In the genomic region with DNA sequence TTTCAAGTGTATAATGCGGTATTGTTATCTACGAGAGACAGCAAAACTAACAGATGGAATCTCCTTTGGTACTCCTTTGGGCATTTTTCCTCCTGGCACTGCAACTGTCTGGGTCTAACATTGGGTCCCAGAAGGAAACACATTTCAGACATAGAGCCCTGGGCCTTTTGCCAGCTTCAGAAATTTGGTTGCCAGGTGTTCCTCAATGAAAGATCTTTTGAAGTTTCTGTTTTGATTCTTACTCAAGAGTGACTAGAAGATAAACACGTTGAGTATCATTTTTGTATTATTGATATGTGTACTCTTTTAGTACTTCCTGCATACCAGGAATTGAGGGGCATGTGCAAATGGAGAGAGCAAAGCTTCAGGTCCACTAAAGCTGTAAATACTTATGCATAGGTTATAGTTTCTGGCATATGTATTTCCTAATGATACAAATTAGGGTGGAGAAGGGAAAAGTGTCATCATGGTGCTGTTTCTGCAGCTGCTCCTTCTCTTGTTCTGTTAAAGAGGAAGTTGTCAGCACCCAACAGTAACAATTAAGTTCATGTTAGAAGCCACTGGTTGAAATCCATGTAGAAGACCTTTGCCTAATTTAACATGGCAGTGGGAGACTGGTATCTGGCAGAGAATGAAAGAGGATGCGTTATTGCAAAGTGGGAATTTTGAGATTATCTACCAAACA, we compare ENCODE assay signal across 8 cellular contexts. TPM values are rescaled to one million over a fixed set of nuclear protein-coding genes. Genes with fewer than 3 reads are reported as not detected.
DNase-seq lines count a peak whose midpoint lies in the region; ATAC-seq and TF ChIP-seq lines count a peak whose summit lies in the region.

No MANE protein-coding gene starts in this region.

- no peaks in the 10 kb centered on the region for H3K27me3 ChIP-seq in brain microvascular endothelial cell (replicated peaks)

- no peaks in the 10 kb centered on the region for H3K36me3 ChIP-seq in brain microvascular endothelial cell (replicated peaks)

- H3K27ac ChIP-seq in brain microvascular endothelial cell = no peak overlapping the region

- in situ Hi-C loops in brain microvascular endothelial cell (cut with HindIII; ENCODE audit: low pct_ligation_motif_present, low sequenced_read_pairs) = loop anchor here (25.0 kb wide), 1 partner anchor 397 kb away; a partner anchor contains a TSS

- TF ChIP-seq CTCF in brain microvascular endothelial cell (IDR thresholded peaks at IDR 0.05; ENCODE audit: low read depth, low read length, missing control alignments) = no peak

- peak; percentile 86 for ATAC-seq in GM19452 (IDR thresholded peaks at IDR 0.05; ENCODE audit: unreplicated experiment)
- peak; percentile 95 for ATAC-seq in HG03354 (IDR thresholded peaks at IDR 0.05; ENCODE audit: poor library complexity, severe bottlenecking, unreplicated experiment)

- DNase-seq in DMS53 (lab: John Stamatoyannopoulos, UW) (peak; percentile 74), RPMI7951 (ENCODE audit: low read depth) (peak; percentile 28), EL (no peak), brain microvascular endothelial cell (no peak), superior temporal gyrus (ENCODE audit: extremely low spot score) (no peak), KG1 (lab: John Stamatoyannopoulos, UW) (no peak)

- no peak overlapping the region for H3K4me3 ChIP-seq in brain microvascular endothelial cell (ENCODE audit: low read depth, low read length)

RNA-seq across cellular contexts. Expression of a gene that starts 53.5 kb away (rescaled TPM):
- 26.9 and 28.3 TPM in 2 replicates for total RNA-seq in RPMI7951 (2014; rRNA removed; shearing (Covaris generic))

RNA-seq across cellular contexts. Expression of a gene that starts 53.7 kb away (rescaled TPM):
- total RNA-seq in RPMI7951 (2014; rRNA removed; shearing (Covaris generic)) = 9.9 and 12.9 TPM in 2 replicates

Comparison
In these comparisons a context has a peak if more than half of its experiments do, and no peak if none do; other contexts are left out.
1. DNase-seq: peak in DMS53 (single experiment) and RPMI7951 (single experiment); none in EL (single experiment), brain microvascular endothelial cell (single experiment), superior temporal gyrus (single experiment) and KG1 (single experiment).